ENCODE assay signal across 12 cellular contexts in the genomic region with DNA sequence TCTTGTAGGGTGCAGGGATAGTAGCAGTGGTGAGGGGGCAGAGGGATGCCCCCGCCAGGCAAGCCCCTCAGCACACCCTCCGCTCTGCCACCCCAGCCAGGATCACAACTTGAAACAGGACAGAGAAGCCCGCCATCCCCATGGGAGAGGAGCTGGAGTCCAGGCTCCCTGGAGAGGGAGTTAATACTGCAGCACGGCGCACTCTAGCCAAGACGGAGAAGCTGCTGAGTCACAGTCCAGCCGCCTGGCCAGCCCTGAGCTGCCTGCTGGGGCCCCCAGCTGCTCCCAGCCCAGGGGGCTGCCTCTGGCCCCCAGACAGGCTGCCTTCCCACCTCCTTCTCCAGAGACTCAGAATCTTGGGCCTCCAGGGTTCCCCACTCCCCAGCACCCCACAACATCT.
DNase-seq lines count a peak whose midpoint lies in the region; ATAC-seq and TF ChIP-seq lines count a peak whose summit lies in the region.
"Had no signal": no experiment of that assay in that cellular context is flagged by ENCODE, and none has a peak within 500 bp of the region (broad histone marks: within the 10 kb centered on the region; RNA-seq: fewer than 3 reads in every experiment).

No MANE protein-coding gene starts in this region.

- no peak overlapping the region for H3K27ac Mint-ChIP-seq in activated naive CD4-positive, alpha-beta T cell treated with anti-CD3 and anti-CD28 coated beads, Interleukin-2, amount 50 U/mL, for 72 hours
- H3K27ac Mint-ChIP-seq: activated naive CD8-positive, alpha-beta T cell had no signal

- no peaks in the 10 kb centered on the region for H3F3A ChIP-seq in GM23248 (ENCODE audit: insufficient read depth)

- no peaks in the 10 kb centered on the region for H3K36me3 ChIP-seq in GM23248 (ENCODE audit: low read depth)

- H3K4me1 ChIP-seq in GM23248 (ENCODE audit: insufficient read depth): peaks cover 16% of the 10 kb centered on the region

- no peak overlapping the region for H3K9ac ChIP-seq in GM23248

- no peak overlapping the region for H2AFZ ChIP-seq in GM23248

- in situ Hi-C loops in GM23248 (cut with MboI): no loop called here

- ATAC-seq in SK-N-SH treated with all-trans-retinoic acid at 6 μM for 48 hours: peak; percentile 81
- ATAC-seq in Right ventricle myocardium superior (ENCODE audit: poor library complexity): peak; percentile 51
- ATAC-seq in activated naive CD4-positive, alpha-beta T cell treated with anti-CD3 and anti-CD28 coated beads, Interleukin-2, amount 50 U/mL, for 72 hours: no peak
- ATAC-seq in HG02938 (IDR thresholded peaks at IDR 0.05; ENCODE audit: unreplicated experiment): no peak

- peak; percentile 70 for DNase-seq in GM23248
- peak; percentile 61 for DNase-seq in Right ventricle myocardium superior
- peak; percentile 15 for DNase-seq in retinal pigment epithelial cell (ENCODE audit: low read depth)
- no peak for DNase-seq in GF-D8 (lab: John Stamatoyannopoulos, UW)
- no peak for DNase-seq in activated naive CD4-positive, alpha-beta T cell treated with anti-CD3 and anti-CD28 coated beads, Interleukin-2, amount 50 U/mL, for 72 hours (ENCODE audit: low spot score in 2 of 2)
- DNase-seq in NCI-H2171 treated with DMSO at 0.1 percent for 48 hours (lab: John Stamatoyannopoulos, UW): no peak
- DNase-seq: DND-41, H9, NCI-H1092 treated with DMSO at 0.1 percent for 48 hours had no signal

- H3K9me3 Mint-ChIP-seq in activated naive CD4-positive, alpha-beta T cell treated with anti-CD3 and anti-CD28 coated beads, Interleukin-2, amount 50 U/mL, for 72 hours: no peaks in the 10 kb centered on the region
- H3K9me3 Mint-ChIP-seq: H9 had no signal

- no peak overlapping the region for H3K27ac ChIP-seq in GM23248

- no peak for TF ChIP-seq CTCF in retinal pigment epithelial cell (conservative IDR thresholded peaks at IDR 0.05; ENCODE audit: low read depth, low read length)

- intact Hi-C loops in Right ventricle myocardium superior (cut with DNase I): no loop called here

- H3K4me3 ChIP-seq in GM23248 (no peak overlapping the region), retinal pigment epithelial cell (ENCODE audit: low read length) (no peak overlapping the region)

- no peaks in the 10 kb centered on the region for H3K9me3 ChIP-seq in GM23248 (ENCODE audit: low read depth)

- H3K4me2 ChIP-seq in GM23248 (ENCODE audit: unreplicated experiment): no peak overlapping the region

- H3K36me3 Mint-ChIP-seq in activated naive CD4-positive, alpha-beta T cell treated with anti-CD3 and anti-CD28 coated beads, Interleukin-2, amount 50 U/mL, for 72 hours: no peaks in the 10 kb centered on the region
- H3K36me3 Mint-ChIP-seq: activated naive CD8-positive, alpha-beta T cell had no signal

- 44 to 52% methylated on average over 7 of the region's 7 CpGs for WGBS in GM23248 (ENCODE audit: low coverage in 1 of 2, low lambda C conversion rate in 2 of 2, missing lambda C conversion rate in 2 of 2), 2 experiments

- H3K9me2 ChIP-seq in GM23248 (ENCODE audit: insufficient read depth): no peaks in the 10 kb centered on the region

- H4K20me1 ChIP-seq in GM23248 (ENCODE audit: insufficient read depth): no peaks in the 10 kb centered on the region

- H3K27me3 ChIP-seq in GM23248 (replicated peaks; ENCODE audit: insufficient read depth): no peaks in the 10 kb centered on the region

- H3K79me2 ChIP-seq in GM23248 (ENCODE audit: insufficient read depth): no peaks in the 10 kb centered on the region

TF ChIP-seq in SK-N-SH treated with all-trans-retinoic acid at 6 μM for 48 hours, 23 proteins besides CTCF, POLR2A, EP300 and RAD21:
- TF ChIP-seq ZC3H10 (CRISPR knock-in tag; IDR thresholded peaks at IDR 0.05): no peak
- TF ChIP-seq ZNF565 (CRISPR knock-in tag; conservative IDR thresholded peaks at IDR 0.05; ENCODE audit: low read depth): no peak
- TF ChIP-seq ARNTL (CRISPR knock-in tag; IDR thresholded peaks at IDR 0.05; ENCODE audit: borderline replicate concordance, low read depth): no peak
- TF ChIP-seq PATZ1 (CRISPR knock-in tag; IDR thresholded peaks at IDR 0.05; ENCODE audit: borderline replicate concordance): no peak
- TF ChIP-seq GLIS3 (CRISPR knock-in tag; IDR thresholded peaks at IDR 0.05): no peak
- no peak for TF ChIP-seq OSR1 (CRISPR knock-in tag; IDR thresholded peaks at IDR 0.05)
- TF ChIP-seq ZNF70 (CRISPR knock-in tag; IDR thresholded peaks at IDR 0.05): no peak
- no peak for TF ChIP-seq SNAI2 (CRISPR knock-in tag; IDR thresholded peaks at IDR 0.05)
- no peak for TF ChIP-seq ESRRG (CRISPR knock-in tag; IDR thresholded peaks at IDR 0.05)
- TF ChIP-seq RARB (CRISPR knock-in tag; IDR thresholded peaks at IDR 0.05): no peak
- TF ChIP-seq ZNF8 (CRISPR knock-in tag; IDR thresholded peaks at IDR 0.05): no peak
- no peak for TF ChIP-seq TSHZ2 (CRISPR knock-in tag; IDR thresholded peaks at IDR 0.05)
- no peak for TF ChIP-seq PPARA (CRISPR knock-in tag; IDR thresholded peaks at IDR 0.05; ENCODE audit: borderline replicate concordance)
- no peak for TF ChIP-seq BACH2 (CRISPR knock-in tag; IDR thresholded peaks at IDR 0.05; ENCODE audit: borderline replicate concordance)
- no peak for TF ChIP-seq CSDC2 (CRISPR knock-in tag; IDR thresholded peaks at IDR 0.05)
- TF ChIP-seq ZFP30 (CRISPR knock-in tag; IDR thresholded peaks at IDR 0.05): no peak
- no peak for TF ChIP-seq ZFP3 (CRISPR knock-in tag; IDR thresholded peaks at IDR 0.05)
- no peak for TF ChIP-seq ISL1 (CRISPR knock-in tag; IDR thresholded peaks at IDR 0.05)
- TF ChIP-seq TOX (CRISPR knock-in tag; IDR thresholded peaks at IDR 0.05; ENCODE audit: borderline replicate concordance): no peak
TF ChIP-seq in SK-N-SH treated with all-trans-retinoic acid at 6 μM for 48 hours: peak in this region for 0.

Comparison
In these comparisons a context has a peak if more than half of its experiments do, and no peak if none do; other contexts are left out.
1. DNase-seq: peak in GM23248 (single experiment), Right ventricle myocardium superior (single experiment) and retinal pigment epithelial cell (single experiment); none in GF-D8 (single experiment), activated naive CD4-positive, alpha-beta T cell treated with anti-CD3 and anti-CD28 coated beads, Interleukin-2, amount 50 U/mL, for 72 hours (0 of 2) and NCI-H2171 treated with DMSO at 0.1 percent for 48 hours (single experiment).
2. ATAC-seq: peak in SK-N-SH treated with all-trans-retinoic acid at 6 μM for 48 hours (single experiment) and Right ventricle myocardium superior (single experiment); none in activated naive CD4-positive, alpha-beta T cell treated with anti-CD3 and anti-CD28 coated beads, Interleukin-2, amount 50 U/mL, for 72 hours (0 of 2) and HG02938 (single experiment).